In genomic region chr11:12877508-12877907, GRCh38 we compare ENCODE assay signal across 5 cellular contexts.
DNase-seq lines count a peak whose midpoint lies in the region; ATAC-seq, FAIRE-seq and TF ChIP-seq lines count a peak whose summit lies in the region.
"Not testable (repeated sequence)": the region's sequence is repeated elsewhere in the genome, so short reads cannot be mapped to it uniquely, and the experiment has no call there.

No MANE protein-coding gene starts in this region.

- H3K27me3 ChIP-seq in K562 (ENCODE audit: control insufficient read depth in 2 of 2, insufficient read depth in 2 of 2, low read length in 2 of 2); hepatocyte: not testable (repeated sequence)

- not testable (repeated sequence) for H3K79me2 ChIP-seq in K562 (ENCODE audit: control insufficient read depth, insufficient read depth, low read length)
- peaks cover 30% of the 10 kb centered on the region for H3K79me2 ChIP-seq in hepatocyte

- H3K9me3 ChIP-seq in K562 (replicated peaks; ENCODE audit: control insufficient read depth, insufficient read depth, low read depth, low read length); hepatocyte (ENCODE audit: low read depth): not testable (repeated sequence)

- CTCF ChIA-PET in K562 (lab: Yijun Ruan, JAX; ENCODE audit: low intra/inter-chr PET ratio), result not testable (repeated sequence)

- H3K4me2 ChIP-seq in K562 (ENCODE audit: insufficient read depth, low read length); hepatocyte: not testable (repeated sequence)

- H3K36me3 Mint-ChIP-seq in HFFc6 (ENCODE audit: low read depth) (peaks cover 39% of the 10 kb centered on the region), mesothelial cell of epicardium (peaks cover 17% of the 10 kb centered on the region), type B pancreatic cell (peaks cover 33% of the 10 kb centered on the region)

- peaks cover 13 to 16% of the 10 kb centered on the region in 2 experiments for H3K4me1 ChIP-seq in K562 (replicated peaks in 1 of 2; ENCODE audit: control insufficient read depth in 2 of 2, insufficient read depth in 2 of 2, low read length in 2 of 2)
- peaks cover 11% of the 10 kb centered on the region for H3K4me1 ChIP-seq in hepatocyte (ENCODE audit: insufficient read depth)

- H3K27ac Mint-ChIP-seq in HFFc6 (peak overlapping the region; percentile 12; the same call in 1 of the 2 replicates), mesothelial cell of epicardium (peak overlapping the region; percentile 71), type B pancreatic cell (peak overlapping the region; percentile 14)

- H3K9ac ChIP-seq in K562 (ENCODE audit: insufficient read depth in 1 of 2, low read depth in 2 of 2, low read length in 2 of 2), result not testable (repeated sequence)

- not testable (repeated sequence) for H3K4me3 ChIP-seq in K562, hepatocyte

- TF ChIP-seq EP300 in K562 (IDR thresholded peaks at IDR 0.05; ENCODE audit: low read length), result not testable (repeated sequence)

- not testable (repeated sequence) for H3K9me1 ChIP-seq in K562 (ENCODE audit: control insufficient read depth, insufficient read depth, low read length)

- not testable (repeated sequence) for ATAC-seq in K562

- H3K9me3 Mint-ChIP-seq in HFFc6, mesothelial cell of epicardium, type B pancreatic cell: not testable (repeated sequence)

- intact Hi-C loops in K562 (cut with micrococcal nuclease), result not testable (repeated sequence)

- BruUV-seq in K562 (replicated peaks; lab: Mats Ljungman, UMichigan), result not testable (repeated sequence)

- not testable (repeated sequence) for H3K4me3 Mint-ChIP-seq in HFFc6, mesothelial cell of epicardium, type B pancreatic cell

- not testable (repeated sequence) for DNase-seq in HFFc6; K562 (ENCODE audit: extremely low read depth in 1 of 4, low spot score in 3 of 4); hepatocyte (ENCODE audit: low spot score); mesothelial cell of epicardium (ENCODE audit: low spot score in 2 of 2, unreplicated experiment in 2 of 2); type B pancreatic cell (ENCODE audit: extremely low spot score, unreplicated experiment)

- not testable (repeated sequence) for FAIRE-seq in K562 (lab: Jason Lieb, UNC)

- H3K4me1 Mint-ChIP-seq in HFFc6 (ENCODE audit: low read depth) (peaks cover 29% of the 10 kb centered on the region), mesothelial cell of epicardium (peaks cover 20% of the 10 kb centered on the region), type B pancreatic cell (ENCODE audit: unreplicated experiment) (peaks cover 20% of the 10 kb centered on the region)

- peaks cover 11% of the 10 kb centered on the region for H3K27me3 Mint-ChIP-seq in HFFc6 (ENCODE audit: insufficient read depth)
- H3K27me3 Mint-ChIP-seq in mesothelial cell of epicardium (ENCODE audit: low read depth); type B pancreatic cell: not testable (repeated sequence)

- not testable (repeated sequence) for H2AFZ ChIP-seq in K562 (ENCODE audit: low read depth, low read length); hepatocyte

- not testable (repeated sequence) for TF ChIP-seq RAD21 in K562 (CRISPR knock-in tag; conservative IDR thresholded peaks at IDR 0.05 in 1 of 2, IDR thresholded peaks at IDR 0.05 in 1 of 2)

- 80% methylated on average over 1 of the region's 4 CpGs for WGBS in K562 (ENCODE audit: insufficient coverage, low coverage, missing lambda C conversion rate)
- 100% methylated on average over 3 of the region's 4 CpGs for WGBS in hepatocyte (ENCODE audit: low lambda C conversion rate, missing lambda C conversion rate)

- in situ Hi-C loops in K562 (cut with MboI), result not testable (repeated sequence)

- TF ChIP-seq POLR2A in K562 (conservative IDR thresholded peaks at IDR 0.05), result not testable (repeated sequence)

- H3K36me3 ChIP-seq in K562 (ENCODE audit: control insufficient read depth, insufficient read depth, low read length); hepatocyte (replicated peaks; ENCODE audit: insufficient read depth, low read depth): not testable (repeated sequence)

- not testable (repeated sequence) for H3K27ac ChIP-seq in K562 (ENCODE audit: extremely low read depth, low read depth, low read length)
- peak overlapping the region; percentile 72 for H3K27ac ChIP-seq in hepatocyte

- not testable (repeated sequence) for H3K9me2 ChIP-seq in hepatocyte (replicated peaks; ENCODE audit: insufficient read depth)

- POLR2A ChIA-PET in K562 (lab: Yijun Ruan, JAX), result interaction anchor here (0.9 to 1.6 kb wide), 5 partner anchors 8 to 107 kb away, joined by 3 to 5 read pairs (median 4); no protein-coding TSS in a partner anchor

- TF ChIP-seq CTCF in HFFc6 (IDR thresholded peaks at IDR 0.05); K562 (IDR thresholded peaks at IDR 0.05 in 2 of 3, conservative IDR thresholded peaks at IDR 0.05 in 1 of 3; ENCODE audit: insufficient read depth in 2 of 3, low read depth in 1 of 3, low read length in 3 of 3); hepatocyte (IDR thresholded peaks at IDR 0.05; ENCODE audit: poor library complexity); mesothelial cell of epicardium (IDR thresholded peaks at IDR 0.05; ENCODE audit: unreplicated experiment); type B pancreatic cell (conservative IDR thresholded peaks at IDR 0.05): not testable (repeated sequence)

- H4K20me1 ChIP-seq in K562 (replicated peaks; ENCODE audit: control insufficient read depth, insufficient read depth, low read length); hepatocyte (ENCODE audit: insufficient read depth, poor library complexity, severe bottlenecking): not testable (repeated sequence)

TF ChIP-seq in K562, 482 proteins besides CTCF, POLR2A, EP300 and RAD21:
- TF ChIP-seq ZNF512 (tag; IDR thresholded peaks at IDR 0.05), result peak; percentile 72
- TF ChIP-seq HNRNPK (IDR thresholded peaks at IDR 0.05; ENCODE audit: low read depth, low read length, poor library complexity, severe bottlenecking), result peak; percentile 82

Comparison
In these comparisons a context has a peak if more than half of its experiments do, and no peak if none do; other contexts are left out.
1. H3K27ac Mint-ChIP-seq: peak in every context shown above with its lines; median percentile 71 in mesothelial cell of epicardium; 14 in type B pancreatic cell; 12 in HFFc6.